ENCODE assay signal across 16 cellular contexts in genomic region chr6:88105741-88106340, GRCh38. TPM values are rescaled to one million over a fixed set of nuclear protein-coding genes. Genes with fewer than 3 reads are reported as not detected.
A peak's percentile ranks its signal among the peaks of the same experiment; 100 is the strongest.
DNase-seq lines count a peak whose midpoint lies in the region; ATAC-seq, FAIRE-seq and TF ChIP-seq lines count a peak whose summit lies in the region.
"Had no signal": no experiment of that assay in that cellular context is flagged by ENCODE, and none has a peak within 500 bp of the region (broad histone marks: within the 10 kb centered on the region; RNA-seq: fewer than 3 reads in every experiment).

No MANE protein-coding gene starts in this region.

- no peaks in the 10 kb centered on the region for H3K36me3 Mint-ChIP-seq in astrocyte (ENCODE audit: low read depth, unreplicated experiment)

- no peak overlapping the region for H3K9ac ChIP-seq in astrocyte (ENCODE audit: low read length)
- H3K9ac ChIP-seq: SK-N-SH had no signal

- TF ChIP-seq CTCF in astrocyte (IDR thresholded peaks at IDR 0.05; ENCODE audit: insufficient read depth, low read depth, low read length) (no peak), right atrium auricular region (IDR thresholded peaks at IDR 0.05) (no peak)

- H3K4me3 Mint-ChIP-seq in astrocyte (ENCODE audit: unreplicated experiment) = no peak overlapping the region

- H3K4me1 ChIP-seq in astrocyte (ENCODE audit: insufficient read depth, low read length) (no peaks in the 10 kb centered on the region), right atrium auricular region (no peaks in the 10 kb centered on the region)
- H3K4me1 ChIP-seq: Caco-2 had no signal

- H3K9me3 Mint-ChIP-seq in astrocyte (ENCODE audit: unreplicated experiment) = no peaks in the 10 kb centered on the region

- no peaks in the 10 kb centered on the region for H3K4me1 Mint-ChIP-seq in astrocyte (ENCODE audit: low read depth, unreplicated experiment)

- no peak overlapping the region for H2AFZ ChIP-seq in astrocyte (ENCODE audit: low read depth, low read length)

- H3K36me3 ChIP-seq in astrocyte (ENCODE audit: insufficient read depth, low read length) (no peaks in the 10 kb centered on the region), right atrium auricular region (no peaks in the 10 kb centered on the region)

- H3K27ac Mint-ChIP-seq in astrocyte (ENCODE audit: unreplicated experiment) = no peak overlapping the region

- H3K79me2 ChIP-seq in astrocyte (ENCODE audit: insufficient read depth, low read length) = no peaks in the 10 kb centered on the region

- H3K9me3 ChIP-seq in astrocyte (ENCODE audit: insufficient read depth, low read depth, low read length) (no peaks in the 10 kb centered on the region), right atrium auricular region (no peaks in the 10 kb centered on the region)
- H3K9me3 ChIP-seq: Caco-2, SK-N-SH had no signal

- no peak overlapping the region for H3K4me3 ChIP-seq in astrocyte (ENCODE audit: insufficient read depth, low read depth, low read length)
- no peak overlapping the region for H3K4me3 ChIP-seq in right atrium auricular region

- H3K27me3 ChIP-seq in astrocyte (ENCODE audit: insufficient read depth, low read length) = no peaks in the 10 kb centered on the region
- H3K27me3 ChIP-seq in right atrium auricular region = no peaks in the 10 kb centered on the region

- H3K27me3 Mint-ChIP-seq in astrocyte (ENCODE audit: low read depth, unreplicated experiment) = no peaks in the 10 kb centered on the region

- FAIRE-seq in astrocyte (lab: Jason Lieb, UNC) = peak; percentile 20
- FAIRE-seq: G401.6, GM12892, GM19239 had no signal

- H3K27ac ChIP-seq in astrocyte (ENCODE audit: low read depth, low read length) (no peak overlapping the region), right atrium auricular region (no peak overlapping the region)

- H3K4me2 ChIP-seq in astrocyte (ENCODE audit: low read length) = no peak overlapping the region
- H3K4me2 ChIP-seq: SK-N-SH had no signal

- no peaks in the 10 kb centered on the region for H4K20me1 ChIP-seq in astrocyte (ENCODE audit: insufficient read depth, low read length)

- DNase-seq in NCI-H510A treated with DMSO at 0.1 percent for 48 hours (lab: John Stamatoyannopoulos, UW) (peak; percentile 3), NCI-H510A (lab: John Stamatoyannopoulos, UW) (no peak), astrocyte (ENCODE audit: low read depth) (peak; percentile 12), inferior parietal cortex (ENCODE audit: extremely low spot score) (peak; percentile 5), right atrium auricular region (ENCODE audit: low spot score) (no peak)
- DNase-seq: Caco-2, KBM-7, NCI-H146, SK-N-SH had no signal

- ATAC-seq in HG03460 (IDR thresholded peaks at IDR 0.05; ENCODE audit: unreplicated experiment) = no peak
- no peak for ATAC-seq in GM18907 (IDR thresholded peaks at IDR 0.05; ENCODE audit: unreplicated experiment)
- ATAC-seq: HCT116 had no signal

RNA-seq across cellular contexts. Expression of gene SPACA1, which starts 58.2 kb away (rescaled TPM):
- not detected in 2 replicates for total RNA-seq in astrocyte
- not detected for total RNA-seq in right atrium auricular region
- total RNA-seq: A673, Caco-2 had no signal

Comparison
In these comparisons a context has a peak if more than half of its experiments do, and no peak if none do; other contexts are left out.
1. DNase-seq: peak in NCI-H510A treated with DMSO at 0.1 percent for 48 hours (single experiment), astrocyte (single experiment) and inferior parietal cortex (single experiment); none in NCI-H510A (single experiment) and right atrium auricular region (single experiment).